Comparison of ENCODE assay signal across 1 cellular context in genomic region chr7:45123913-45124312, GRCh38.
TF ChIP-seq lines count a peak whose summit lies in the region.

No MANE protein-coding gene starts in this region.

TF ChIP-seq in SK-N-SH, 30 proteins besides CTCF, POLR2A, EP300 and RAD21:
- no peak for TF ChIP-seq NRF1 (IDR thresholded peaks at IDR 0.05; ENCODE audit: low read depth, low read length)
- TF ChIP-seq USF1 (IDR thresholded peaks at IDR 0.05; ENCODE audit: borderline replicate concordance, low read depth) = no peak
- no peak for TF ChIP-seq FOSL2 (IDR thresholded peaks at IDR 0.05; ENCODE audit: borderline replicate concordance, low read depth)
- no peak for TF ChIP-seq RCOR1 (IDR thresholded peaks at IDR 0.05; ENCODE audit: low read length)
- no peak for TF ChIP-seq RFX5 (IDR thresholded peaks at IDR 0.05; ENCODE audit: low read length)
- no peak for TF ChIP-seq MXI1 (IDR thresholded peaks at IDR 0.05; ENCODE audit: low read depth, low read length)
- TF ChIP-seq ELF1 (IDR thresholded peaks at IDR 0.05) = no peak
- TF ChIP-seq ZBTB33 (IDR thresholded peaks at IDR 0.05; ENCODE audit: borderline replicate concordance, low read depth) = no peak
- TF ChIP-seq MAX (IDR thresholded peaks at IDR 0.05; ENCODE audit: low read depth) = no peak
- no peak for TF ChIP-seq IRF3 (IDR thresholded peaks at IDR 0.05; ENCODE audit: low read depth, low read length)
- TF ChIP-seq CHD2 (IDR thresholded peaks at IDR 0.05; ENCODE audit: low read length, partially characterized antibody) = no peak
- no peak for TF ChIP-seq USF2 (IDR thresholded peaks at IDR 0.05; ENCODE audit: borderline replicate concordance, low read depth, low read length)
TF ChIP-seq in SK-N-SH: peak in this region for 0.
